In the genomic region with DNA sequence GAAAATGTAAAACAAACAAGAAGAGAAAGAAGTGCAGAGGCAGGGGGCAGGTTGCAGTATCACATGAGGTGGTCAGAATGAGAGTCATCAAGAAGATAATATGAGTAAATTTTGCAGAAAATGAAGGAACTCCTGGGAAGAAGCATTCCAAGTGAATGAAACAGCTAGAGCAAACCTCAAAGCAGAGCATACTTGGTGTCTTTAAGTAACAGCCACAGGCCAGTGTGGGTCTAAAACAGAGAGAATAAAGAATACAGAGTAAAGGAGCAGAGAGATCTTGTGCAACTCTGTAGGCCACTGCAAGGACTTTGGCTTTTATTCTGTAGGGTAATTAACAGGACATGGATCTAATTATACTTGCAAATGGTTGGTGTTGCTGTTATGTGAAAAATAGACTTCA, we compare ENCODE assay signal across 28 cellular contexts.
DNase-seq lines count a peak whose midpoint lies in the region; ATAC-seq and TF ChIP-seq lines count a peak whose summit lies in the region.
"Had no signal": no experiment of that assay in that cellular context is flagged by ENCODE, and none has a peak within 500 bp of the region (broad histone marks: within the 10 kb centered on the region; RNA-seq: fewer than 3 reads in every experiment).

No MANE protein-coding gene starts in this region.

- no peak for ATAC-seq in left colon
- ATAC-seq in T-cell (replicated peaks in 1 of 4): no peak
- ATAC-seq: A549, body of pancreas, GM12878, GM23338, left ventricle myocardium superior, right cardiac atrium had no signal

- in situ Hi-C loops in brain microvascular endothelial cell (cut with HindIII; ENCODE audit: low pct_ligation_motif_present, low sequenced_read_pairs): no loop called here

- no peak overlapping the region for H3K27ac Mint-ChIP-seq in T-cell
- H3K27ac Mint-ChIP-seq: CD4-positive, CD25-positive, alpha-beta regulatory T cell; GM23338; nephron had no signal

- H3K27me3 Mint-ChIP-seq in T-cell: peaks cover 0 to 3% of the 10 kb centered on the region in 2 donors
- H3K27me3 Mint-ChIP-seq: CD4-positive, CD25-positive, alpha-beta regulatory T cell had no signal

- H3K27ac ChIP-seq in brain microvascular endothelial cell (peak overlapping the region; percentile 46), substantia nigra (ENCODE audit: low read depth, low read length, poor library complexity, severe bottlenecking) (no peak overlapping the region)
- H3K27ac ChIP-seq: A549, body of pancreas, esophagus squamous epithelium, pancreas, stomach had no signal

- DNase-seq in AG09309 (ENCODE audit: low read depth) (peak; percentile 38), LHCN-M2 (ENCODE audit: low read depth) (peak; percentile 17), brain microvascular endothelial cell (peak; percentile 83), iris pigment epithelial cell (ENCODE audit: low read depth) (peak; percentile 25), substantia nigra (lab: John Stamatoyannopoulos, UW) (no peak), left colon (no peak), NCI-H187 (lab: John Stamatoyannopoulos, UW) (no peak), T-cell (no peak)
- DNase-seq: activated CD4-positive, alpha-beta T cell treated with anti-CD3 and anti-CD28 coated beads for 4 hours; activated naive CD4-positive, alpha-beta T cell treated with anti-CD3 and anti-CD28 coated beads, Interleukin-2, amount 50 U/mL, for 16 hours; body of pancreas; CD4-positive, CD25-positive, alpha-beta regulatory T cell; DMS153; esophagus squamous epithelium; head of caudate nucleus; left ventricle myocardium superior; NCI-H1092; NCI-H2029 treated with DMSO at 0.1 percent for 48 hours; NCI-H446; pancreas; right cardiac atrium; SIG-M5; stomach; trophoblast cell had no signal

- no peak overlapping the region for H3K4me3 ChIP-seq in AG09309 (ENCODE audit: control insufficient read depth, low read depth, low read length)
- H3K4me3 ChIP-seq in brain microvascular endothelial cell (ENCODE audit: low read depth, low read length): no peak overlapping the region
- H3K4me3 ChIP-seq: A549, body of pancreas, esophagus squamous epithelium, GM12878, GM23338, pancreas, stomach had no signal

- H3K36me3 Mint-ChIP-seq in T-cell: no peaks in the 10 kb centered on the region
- H3K36me3 Mint-ChIP-seq: CD4-positive, CD25-positive, alpha-beta regulatory T cell had no signal

- POLR2A ChIA-PET in T-cell (lab: Charles Lee): no interaction called here

- no peak overlapping the region for H3K4me3 Mint-ChIP-seq in T-cell
- H3K4me3 Mint-ChIP-seq: CD4-positive, CD25-positive, alpha-beta regulatory T cell; GM23338; nephron had no signal

- CTCF ChIA-PET in T-cell (lab: Charles Lee): no interaction called here

- peaks cover 0 to 18% (median 6%) of the 10 kb centered on the region in 3 donors for H3K9me3 Mint-ChIP-seq in T-cell

- H3K4me1 Mint-ChIP-seq in T-cell: no peaks in the 10 kb centered on the region
- H3K4me1 Mint-ChIP-seq: GM23338, nephron had no signal

- intact Hi-C loops in left colon (cut with DNase I, micrococcal nuclease): no loop called here

- no peaks in the 10 kb centered on the region for H3K27me3 ChIP-seq in brain microvascular endothelial cell (replicated peaks)
- H3K27me3 ChIP-seq: body of pancreas, esophagus squamous epithelium, pancreas, stomach had no signal

- H3K36me3 ChIP-seq in brain microvascular endothelial cell (replicated peaks): no peaks in the 10 kb centered on the region
- H3K36me3 ChIP-seq: esophagus squamous epithelium, pancreas, stomach had no signal

- no peak for TF ChIP-seq CTCF in AG09309 (IDR thresholded peaks at IDR 0.05; ENCODE audit: control insufficient read depth, insufficient read depth, low read depth, low read length, missing control alignments)
- no peak for TF ChIP-seq CTCF in brain microvascular endothelial cell (IDR thresholded peaks at IDR 0.05; ENCODE audit: low read depth, low read length, missing control alignments)

Comparison
In these comparisons a context has a peak if more than half of its experiments do, and no peak if none do; other contexts are left out.
1. DNase-seq: peak in AG09309 (single experiment), LHCN-M2 (single experiment), brain microvascular endothelial cell (single experiment) and iris pigment epithelial cell (single experiment); none in substantia nigra (0 of 49), left colon (0 of 2), NCI-H187 (0 of 2) and T-cell (0 of 34).